In the genomic region with DNA sequence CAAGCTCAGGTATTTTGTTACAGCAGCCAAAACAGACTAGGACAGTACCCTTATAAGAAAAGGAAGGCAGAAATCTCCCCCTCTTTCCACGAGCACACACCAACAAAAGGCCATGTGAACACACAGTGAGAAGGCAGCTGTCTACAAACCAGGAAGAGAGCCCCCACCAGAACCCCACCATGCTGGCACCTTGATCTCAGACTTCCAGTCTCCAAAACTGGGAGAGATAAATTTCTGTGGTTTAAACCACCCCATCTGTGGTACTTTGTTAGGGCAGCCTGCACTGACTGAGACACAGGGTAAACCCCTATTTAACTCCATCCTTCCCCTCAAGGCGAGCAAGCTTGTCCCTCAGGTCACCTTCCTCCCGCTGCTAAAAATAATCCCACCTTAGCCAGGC, we compare ENCODE assay signal across 21 cellular contexts.
"Had no signal": no experiment of that assay in that cellular context is flagged by ENCODE, and none has a peak within 500 bp of the region (broad histone marks: within the 10 kb centered on the region; RNA-seq: fewer than 3 reads in every experiment).

No MANE protein-coding gene starts in this region.

- H3K27ac Mint-ChIP-seq: activated CD4-positive, alpha-beta memory T cell treated with anti-CD3 and anti-CD28 coated beads, Interleukin-2, amount 10 ng/mL, durations not matched to agents 7 days and 5 days; activated CD4-positive, alpha-beta T cell treated with anti-CD3 and anti-CD28 coated beads, Interleukin-2, amount 10 ng/mL, durations not matched to agents 24 days and 14 days; activated naive CD4-positive, alpha-beta T cell treated with anti-CD3 and anti-CD28 coated beads for 36 hours; activated naive CD8-positive, alpha-beta T cell treated with anti-CD3 and anti-CD28 coated beads, Interleukin-2, amount 50 U/mL, for 24 hours; activated T-cell treated with anti-CD3 and anti-CD28 coated beads, Interleukin-2, amount 50 U/mL, for 72 hours; T-helper 17 cell had no signal

- H3K4me3 ChIP-seq: body of pancreas, lower lobe of right lung, prostate gland, spleen, upper lobe of right lung had no signal

- H3K4me3 Mint-ChIP-seq: activated CD4-positive, alpha-beta memory T cell treated with anti-CD3 and anti-CD28 coated beads, Interleukin-2, amount 10 ng/mL, durations not matched to agents 7 days and 5 days; activated CD4-positive, alpha-beta T cell treated with anti-CD3 and anti-CD28 coated beads, Interleukin-2, amount 10 ng/mL, durations not matched to agents 24 days and 14 days; activated naive CD4-positive, alpha-beta T cell treated with anti-CD3 and anti-CD28 coated beads for 36 hours; activated naive CD8-positive, alpha-beta T cell treated with anti-CD3 and anti-CD28 coated beads, Interleukin-2, amount 50 U/mL, for 24 hours; activated T-cell treated with anti-CD3 and anti-CD28 coated beads, Interleukin-2, amount 50 U/mL, for 72 hours; naive thymus-derived CD4-positive, alpha-beta T cell; neural crest cell; T-helper 17 cell had no signal

- H3K9me3 Mint-ChIP-seq: activated CD4-positive, alpha-beta memory T cell treated with anti-CD3 and anti-CD28 coated beads, Interleukin-2, amount 10 ng/mL, durations not matched to agents 7 days and 5 days; activated CD4-positive, alpha-beta T cell treated with anti-CD3 and anti-CD28 coated beads, Interleukin-2, amount 10 ng/mL, durations not matched to agents 24 days and 14 days; activated naive CD4-positive, alpha-beta T cell treated with anti-CD3 and anti-CD28 coated beads for 36 hours; activated naive CD8-positive, alpha-beta T cell treated with anti-CD3 and anti-CD28 coated beads, Interleukin-2, amount 50 U/mL, for 24 hours; activated T-cell treated with anti-CD3 and anti-CD28 coated beads, Interleukin-2, amount 50 U/mL, for 72 hours; neural crest cell had no signal

- H3K4me1 Mint-ChIP-seq: activated CD4-positive, alpha-beta memory T cell treated with anti-CD3 and anti-CD28 coated beads, Interleukin-2, amount 10 ng/mL, durations not matched to agents 7 days and 5 days; naive thymus-derived CD4-positive, alpha-beta T cell had no signal

- H3K9me3 ChIP-seq: body of pancreas, lower lobe of right lung, prostate gland, spleen, upper lobe of right lung had no signal

- H3K36me3 ChIP-seq: lower lobe of right lung, prostate gland, spleen, upper lobe of right lung had no signal

- ATAC-seq: activated naive CD8-positive, alpha-beta T cell treated with anti-CD3 and anti-CD28 coated beads, Interleukin-2, amount 50 U/mL, for 24 hours; activated T-cell treated with anti-CD3 and anti-CD28 coated beads, Interleukin-2, amount 50 U/mL, for 72 hours; body of pancreas; left lobe of liver; lower lobe of right lung; naive thymus-derived CD4-positive, alpha-beta T cell; T-helper 17 cell; upper lobe of right lung had no signal

- H3K27ac ChIP-seq: body of pancreas, lower lobe of right lung, prostate gland, spleen, upper lobe of right lung had no signal

- H3K27me3 Mint-ChIP-seq: activated CD4-positive, alpha-beta T cell treated with anti-CD3 and anti-CD28 coated beads, Interleukin-2, amount 10 ng/mL, durations not matched to agents 24 days and 14 days; activated naive CD8-positive, alpha-beta T cell treated with anti-CD3 and anti-CD28 coated beads, Interleukin-2, amount 50 U/mL, for 24 hours; naive thymus-derived CD4-positive, alpha-beta T cell had no signal

- H3K27me3 ChIP-seq: body of pancreas, spleen, upper lobe of right lung had no signal

- H3K36me3 Mint-ChIP-seq: naive thymus-derived CD4-positive, alpha-beta T cell had no signal

- H3K4me1 ChIP-seq: body of pancreas, lower lobe of right lung, prostate gland, upper lobe of right lung had no signal

- DNase-seq: activated CD4-positive, alpha-beta memory T cell treated with anti-CD3 and anti-CD28 coated beads, Interleukin-2, amount 10 ng/mL, durations not matched to agents 7 days and 5 days; activated CD4-positive, alpha-beta T cell treated with anti-CD3 and anti-CD28 coated beads, Interleukin-2, amount 10 ng/mL, durations not matched to agents 24 days and 14 days; activated CD4-positive, CD25-positive, alpha-beta regulatory T cell; activated effector memory CD4-positive, alpha-beta T cell treated with Interleukin-2 at 50 U/mL for 16 hours; activated naive CD4-positive, alpha-beta T cell treated with anti-CD3 and anti-CD28 coated beads for 36 hours; activated naive CD8-positive, alpha-beta T cell treated with anti-CD3 and anti-CD28 coated beads, Interleukin-2, amount 50 U/mL, for 24 hours; activated T-cell treated with anti-CD3 and anti-CD28 coated beads, Interleukin-2, amount 50 U/mL, for 72 hours; body of pancreas; erythroblast; foreskin melanocyte; kidney; lower lobe of right lung; naive thymus-derived CD4-positive, alpha-beta T cell; spleen; stimulated activated CD4-positive, alpha-beta T cell treated with anti-CD3 and anti-CD28 coated beads, Interleukin-4, amount 100 ng/mL, for 1 hour; stimulated activated naive CD4-positive, alpha-beta T cell; T-helper 17 cell; upper lobe of right lung had no signal
